ENCODE assay signal across 11 cellular contexts in genomic region chr9:134624827-134625181, GRCh38. TPM values are rescaled to one million over a fixed set of nuclear protein-coding genes. Genes with fewer than 3 reads are reported as not detected.
DNase-seq lines count a peak whose midpoint lies in the region; ATAC-seq, FAIRE-seq and TF ChIP-seq lines count a peak whose summit lies in the region.
"Had no signal": no experiment of that assay in that cellular context is flagged by ENCODE, and none has a peak within 500 bp of the region (broad histone marks: within the 10 kb centered on the region; RNA-seq: fewer than 3 reads in every experiment).

No MANE protein-coding gene starts in this region.

- H3K9me3 ChIP-seq in mucosa of descending colon: no peaks in the 10 kb centered on the region
- H3K9me3 ChIP-seq: body of pancreas had no signal

- no peaks in the 10 kb centered on the region for H3K4me1 ChIP-seq in mucosa of descending colon (ENCODE audit: low read depth)
- H3K4me1 ChIP-seq: body of pancreas had no signal

- no peak overlapping the region for H3K4me3 ChIP-seq in bronchial epithelial cell (ENCODE audit: low read depth, low read length)
- H3K4me3 ChIP-seq in mucosa of descending colon: no peak overlapping the region
- H3K4me3 ChIP-seq: body of pancreas, K562 had no signal

- intact Hi-C loops in mucosa of descending colon (cut with DNase I, micrococcal nuclease): no loop called here

- no peak for FAIRE-seq in bronchial epithelial cell (lab: Jason Lieb, UNC)
- FAIRE-seq: K562 had no signal

- no peaks in the 10 kb centered on the region for H3K27me3 ChIP-seq in bronchial epithelial cell (ENCODE audit: control insufficient read depth, insufficient read depth, low read length)
- H3K27me3 ChIP-seq: body of pancreas had no signal

- TF ChIP-seq CTCF in bronchial epithelial cell (IDR thresholded peaks at IDR 0.05; ENCODE audit: insufficient read depth, low read length, severe bottlenecking): no peak
- TF ChIP-seq CTCF in mucosa of descending colon (IDR thresholded peaks at IDR 0.05): no peak

- H3K36me3 ChIP-seq in bronchial epithelial cell (ENCODE audit: control insufficient read depth, insufficient read depth, low read length) (no peaks in the 10 kb centered on the region), mucosa of descending colon (ENCODE audit: low read depth) (no peaks in the 10 kb centered on the region)

- peak; percentile 31 for ATAC-seq in mucosa of descending colon
- ATAC-seq in GM21360 (IDR thresholded peaks at IDR 0.05; ENCODE audit: unreplicated experiment): no peak
- ATAC-seq: body of pancreas, K562 had no signal

- DNase-seq in AG08396 (ENCODE audit: low spot score) (peak; percentile 90), HT1080 (ENCODE audit: low read depth) (peak; percentile 87), bronchial epithelial cell (ENCODE audit: low read depth) (peak; percentile 88), mucosa of descending colon (peak in 1 of 3 donors; percentile 43), germinal center (ENCODE audit: low spot score) (no peak), NCI-H524 (lab: John Stamatoyannopoulos, UW) (no peak), RPMI8226 (no peak)
- DNase-seq: COR-L47 had no signal

RNA-seq across cellular contexts. Expression of gene COL5A1, which starts 16.8 kb away (rescaled TPM):
- 5.4 and 6.5 TPM in 2 replicates for total RNA-seq in HT1080 (2014; rRNA removed; shearing (Covaris generic))
- polyA plus RNA-seq in HT1080 (2015; cell fraction: cytosol; rRNA removed): 6.7 and 9.0 TPM in 2 replicates
- polyA plus RNA-seq in HT1080 (2015; cell fraction: nucleus; rRNA removed): 70.0 and 77.9 TPM in 2 replicates
- total RNA-seq in bronchial epithelial cell: 0.90 and 6.3 TPM in 2 replicates
- 10 to 100 TPM in 2 of 3 donors, 1 to 10 TPM in 1; 8.6 to 62.3 (median 22.2) TPM for total RNA-seq in mucosa of descending colon

Comparison
In these comparisons a context has a peak if more than half of its experiments do, and no peak if none do; other contexts are left out.
1. DNase-seq: peak in AG08396 (single experiment), HT1080 (single experiment) and bronchial epithelial cell (single experiment); none in germinal center (single experiment), NCI-H524 (0 of 2) and RPMI8226 (single experiment).